ENCODE assay signal across 10 cellular contexts in the genomic region with DNA sequence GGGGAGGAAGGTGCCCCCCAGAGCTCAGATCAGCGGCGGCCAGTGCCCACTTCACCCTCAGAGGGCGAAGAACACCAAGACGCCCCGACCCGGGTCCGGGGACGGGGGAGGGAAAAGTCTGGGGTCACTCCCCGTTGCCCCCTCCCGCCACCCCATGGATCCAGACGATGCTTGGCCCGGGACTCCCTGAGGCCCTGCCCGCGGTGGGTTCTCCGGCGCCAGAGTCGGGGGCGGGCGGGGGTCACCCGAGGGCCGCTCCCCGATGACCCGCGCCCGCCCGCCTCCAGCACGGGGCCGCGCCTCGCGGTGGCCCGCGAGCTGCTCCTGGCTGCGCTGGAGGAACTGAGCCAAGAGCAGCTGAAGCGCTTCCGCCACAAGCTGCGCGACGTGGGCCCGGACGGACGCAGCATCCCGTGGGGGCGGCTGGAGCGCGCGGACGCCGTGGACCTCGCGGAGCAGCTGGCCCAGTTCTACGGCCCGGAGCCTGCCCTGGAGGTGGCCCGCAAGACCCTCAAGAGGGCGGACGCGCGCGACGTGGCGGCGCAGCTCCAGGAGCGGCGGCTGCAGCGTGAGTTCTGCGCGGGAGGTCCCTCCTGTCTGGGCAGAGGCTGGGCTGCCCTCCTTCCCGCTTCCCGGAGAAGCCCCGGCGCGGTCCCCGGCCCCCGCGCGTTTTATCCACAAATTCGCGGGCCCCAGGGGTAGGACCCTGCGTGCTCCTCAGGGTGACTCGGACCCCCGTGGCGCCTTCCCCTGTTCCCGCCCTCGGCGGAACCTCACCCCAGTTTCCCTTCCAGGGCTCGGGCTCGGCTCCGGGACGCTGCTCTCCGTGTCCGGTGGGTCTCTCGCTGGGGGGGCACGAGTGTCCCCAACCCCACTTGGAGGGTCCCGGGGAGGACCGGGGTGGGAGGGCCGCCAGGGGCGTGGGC. TPM values are rescaled to one million over a fixed set of nuclear protein-coding genes. Genes with fewer than 3 reads are reported as not detected.
DNase-seq lines count a peak whose midpoint lies in the region; ATAC-seq lines count a peak whose summit lies in the region.
"Had no signal": no experiment of that assay in that cellular context is flagged by ENCODE, and none has a peak within 500 bp of the region (broad histone marks: within the 10 kb centered on the region; RNA-seq: fewer than 3 reads in every experiment).

No MANE protein-coding gene starts in this region.

- ATAC-seq in HG03432 (IDR thresholded peaks at IDR 0.05; ENCODE audit: unreplicated experiment), result no peak

- no peak overlapping the region for H3K4ac ChIP-seq in mesendoderm (ENCODE audit: low read depth, low read length)

- no peak overlapping the region for H3K4me2 ChIP-seq in mesendoderm (ENCODE audit: low read length)

- H2BK15ac ChIP-seq in mesendoderm (replicated peaks; ENCODE audit: low read depth), result no peak overlapping the region

- H3K9ac ChIP-seq in iPS-20b (ENCODE audit: low read depth, low read length) (no peak overlapping the region), mesendoderm (ENCODE audit: low read length) (no peak overlapping the region)

- H4K8ac ChIP-seq in mesendoderm (ENCODE audit: low read depth, low read length), result no peak overlapping the region

- no peaks in the 10 kb centered on the region for H3K79me2 ChIP-seq in mesendoderm (ENCODE audit: control insufficient read depth, insufficient read depth, low read length)

- H3K36me3 ChIP-seq in H7 (replicated peaks; ENCODE audit: control insufficient read depth, insufficient read depth, low read length), result no peaks in the 10 kb centered on the region
- H3K36me3 ChIP-seq in iPS-20b (ENCODE audit: insufficient read depth, low read depth, low read length), result no peaks in the 10 kb centered on the region
- no peaks in the 10 kb centered on the region for H3K36me3 ChIP-seq in mesendoderm (ENCODE audit: control insufficient read depth, insufficient read depth, low read length)

- H3K27ac ChIP-seq in iPS-20b (ENCODE audit: low read length), result no peak overlapping the region
- H3K27ac ChIP-seq in mesendoderm (ENCODE audit: low read depth, low read length), result no peak overlapping the region

- H3K4me3 ChIP-seq in H7 (ENCODE audit: insufficient read depth, low read depth, low read length), result no peak overlapping the region
- H3K4me3 ChIP-seq in iPS-20b (ENCODE audit: low read length), result peak overlapping the region; percentile 13; the same call in 1 of the 2 replicates
- H3K4me3 ChIP-seq in mesendoderm (ENCODE audit: low read length), result no peak overlapping the region

- no peak overlapping the region for H4K5ac ChIP-seq in mesendoderm (ENCODE audit: low read length)

- DNase-seq in H7, result peak; percentile 70
- DNase-seq in activated CD8-positive, alpha-beta memory T cell treated with anti-CD3 and anti-CD28 coated beads, Interleukin-2, amount 50 U/mL, for 4 hours, result peak; percentile 30
- peak; percentile 32 for DNase-seq in stimulated activated CD8-positive, alpha-beta memory T cell treated with anti-CD3 and anti-CD28 coated beads, Interleukin-4, amount 100 ng/mL, for 48 hours
- DNase-seq in DMS153 treated with DMSO at 0.1 percent for 48 hours (lab: John Stamatoyannopoulos, UW; ENCODE audit: unreplicated experiment), result no peak
- no peak for DNase-seq in NCI-H1105 treated with DMSO at 0.1 percent for 48 hours (lab: John Stamatoyannopoulos, UW)
- no peak for DNase-seq in mesendoderm

- no CpG with 5 or more reads among the region's 97 CpGs for WGBS in mesendoderm (ENCODE audit: extremely low coverage, insufficient coverage, low lambda C conversion rate)

- no peak overlapping the region for H2BK120ac ChIP-seq in mesendoderm (ENCODE audit: low read depth, low read length)

- H3K23ac ChIP-seq in mesendoderm (ENCODE audit: low read length), result no peak overlapping the region

- no peak overlapping the region for H2BK5ac ChIP-seq in mesendoderm (ENCODE audit: low read length)

- H3K27me3 ChIP-seq in H7 (ENCODE audit: control insufficient read depth, insufficient read depth, low read length) (no peaks in the 10 kb centered on the region; the same call in 1 of the 2 replicates), iPS-20b (ENCODE audit: insufficient read depth, low read length) (peaks cover 57% of the 10 kb centered on the region), mesendoderm (ENCODE audit: insufficient read depth, low read length, poor library complexity) (no peaks in the 10 kb centered on the region)

- H3K18ac ChIP-seq in mesendoderm (ENCODE audit: low read length), result no peak overlapping the region

- H3K4me1 ChIP-seq in iPS-20b (ENCODE audit: insufficient read depth, low read length), result no peaks in the 10 kb centered on the region; the same call in 1 of the 2 replicates
- no peaks in the 10 kb centered on the region for H3K4me1 ChIP-seq in mesendoderm (ENCODE audit: control insufficient read depth, low read depth, low read length)

- no peaks in the 10 kb centered on the region for H3K9me3 ChIP-seq in iPS-20b (ENCODE audit: insufficient read depth, low read depth, low read length)

- no peak overlapping the region for H2AK5ac ChIP-seq in mesendoderm (ENCODE audit: low read length)

- H3K79me1 ChIP-seq in mesendoderm (ENCODE audit: low read length), result no peaks in the 10 kb centered on the region

- no peak overlapping the region for H3K56ac ChIP-seq in mesendoderm (ENCODE audit: low read length)

RNA-seq across cellular contexts. Expression of gene NLRP6, which starts 1.1 kb away (rescaled TPM):
- 0.26 and 0.55 TPM in 2 replicates for total RNA-seq in H7 (2014; rRNA removed; shearing (Covaris generic))
- polyA plus RNA-seq in mesendoderm (2013, experiment 1 of 2), result not detected
- polyA plus RNA-seq in mesendoderm (2013, experiment 2 of 2), result not detected
- total RNA-seq: fibroblast of lung, mesothelial cell of epicardium had no signal
- polyA plus RNA-seq: fibroblast of lung had no signal

RNA-seq across cellular contexts. Expression of gene PGGHG, which starts 9.6 kb away (rescaled TPM):
- 69.0 and 102 TPM in 2 replicates for total RNA-seq in H7 (2014; rRNA removed; shearing (Covaris generic))
- polyA plus RNA-seq in mesendoderm (2013, experiment 1 of 2), result 27.3 TPM
- polyA plus RNA-seq in mesendoderm (2013, experiment 2 of 2), result 26.0 TPM

RNA-seq across cellular contexts. Expression of gene IFITM5, which starts 20.0 kb away (rescaled TPM):
- not detected in 2 replicates for total RNA-seq in H7 (2014; rRNA removed; shearing (Covaris generic))
- 0.13 TPM for polyA plus RNA-seq in mesendoderm (2013, experiment 1 of 2)
- 0.15 TPM for polyA plus RNA-seq in mesendoderm (2013, experiment 2 of 2)
- total RNA-seq: mesothelial cell of epicardium had no signal
- polyA plus RNA-seq: fibroblast of lung had no signal

RNA-seq across cellular contexts. Expression of gene IFITM2, which starts 28.3 kb away (rescaled TPM):
- 374 and 379 TPM in 2 replicates for total RNA-seq in H7 (2014; rRNA removed; shearing (Covaris generic))
- polyA plus RNA-seq in mesendoderm (2013, experiment 1 of 2), result 1,871 TPM
- 1,795 TPM for polyA plus RNA-seq in mesendoderm (2013, experiment 2 of 2)

RNA-seq across cellular contexts. Expression of gene IFITM1, which starts 34.5 kb away (rescaled TPM):
- 1,398 and 1,404 TPM in 2 replicates for total RNA-seq in H7 (2014; rRNA removed; shearing (Covaris generic))
- 1,155 TPM for polyA plus RNA-seq in mesendoderm (2013, experiment 1 of 2)
- polyA plus RNA-seq in mesendoderm (2013, experiment 2 of 2), result 1,131 TPM

Comparison
In these comparisons a context has a peak if more than half of its experiments do, and no peak if none do; other contexts are left out.
1. DNase-seq: peak in H7 (single experiment), activated CD8-positive, alpha-beta memory T cell treated with anti-CD3 and anti-CD28 coated beads, Interleukin-2, amount 50 U/mL, for 4 hours (single experiment) and stimulated activated CD8-positive, alpha-beta memory T cell treated with anti-CD3 and anti-CD28 coated beads, Interleukin-4, amount 100 ng/mL, for 48 hours (single experiment); none in DMS153 treated with DMSO at 0.1 percent for 48 hours (single experiment), NCI-H1105 treated with DMSO at 0.1 percent for 48 hours (single experiment) and mesendoderm (single experiment).